8 cellular contexts compared by ENCODE assay signal in the genomic region with DNA sequence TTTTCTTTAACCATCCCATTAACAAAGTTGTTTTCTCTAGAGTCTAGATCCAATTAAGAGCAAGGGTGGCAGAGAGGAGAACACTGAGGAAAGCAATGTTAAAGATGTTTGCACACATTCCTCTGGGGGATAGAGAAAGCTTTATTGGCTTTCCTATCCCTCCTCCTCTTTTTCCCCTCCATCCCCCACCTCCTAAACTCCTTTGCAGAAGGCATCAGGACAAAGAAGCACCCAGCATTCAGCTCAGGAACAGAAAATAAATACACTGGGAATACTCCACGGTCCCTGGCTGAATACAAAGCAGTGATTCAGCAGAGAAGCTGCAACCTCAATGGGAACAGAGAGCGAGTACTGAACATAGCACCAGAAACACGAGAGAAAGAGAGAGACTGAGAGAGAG. TPM values are rescaled to one million over a fixed set of nuclear protein-coding genes. Genes with fewer than 3 reads are reported as not detected.
A peak's percentile ranks its signal among the peaks of the same experiment; 100 is the strongest.
DNase-seq lines count a peak whose midpoint lies in the region; ATAC-seq and TF ChIP-seq lines count a peak whose summit lies in the region.
"Had no signal": no experiment of that assay in that cellular context is flagged by ENCODE, and none has a peak within 500 bp of the region (broad histone marks: within the 10 kb centered on the region; RNA-seq: fewer than 3 reads in every experiment).

No MANE protein-coding gene starts in this region.

- peaks cover 9% of the 10 kb centered on the region; the same call in 1 of the 2 replicates for H3K4me1 ChIP-seq in GM23338 (ENCODE audit: insufficient read depth)

- no peaks in the 10 kb centered on the region for H3K79me2 ChIP-seq in GM23338 (replicated peaks; ENCODE audit: insufficient read depth)

- no peaks in the 10 kb centered on the region for H3K27me3 ChIP-seq in GM23338 (ENCODE audit: insufficient read depth)

- H3K4me3 Mint-ChIP-seq in GM23338 (no peak overlapping the region), glutamatergic neuron (ENCODE audit: unreplicated experiment) (peak overlapping the region; percentile 81), progenitor cell of endocrine pancreas (ENCODE audit: low read depth) (peak overlapping the region; percentile 2)
- H3K4me3 Mint-ChIP-seq: activated naive CD4-positive, alpha-beta T cell treated with anti-CD3 and anti-CD28 coated beads for 36 hours had no signal

- no peaks in the 10 kb centered on the region for H3K27me3 Mint-ChIP-seq in GM23338 (ENCODE audit: insufficient read depth, low read depth, poor library complexity)
- H3K27me3 Mint-ChIP-seq in glutamatergic neuron (ENCODE audit: unreplicated experiment), result peaks cover 1% of the 10 kb centered on the region
- no peaks in the 10 kb centered on the region for H3K27me3 Mint-ChIP-seq in progenitor cell of endocrine pancreas

- no peaks in the 10 kb centered on the region for H3F3A ChIP-seq in GM23338 (replicated peaks; ENCODE audit: low read depth)

- no peak overlapping the region for H3K27ac ChIP-seq in GM23338 (ENCODE audit: low read depth)

- ATAC-seq in GM23338 (peak; percentile 72), SK-N-SH treated with all-trans-retinoic acid at 6 μM for 48 hours (no peak), GM21619 (IDR thresholded peaks at IDR 0.05; ENCODE audit: unreplicated experiment) (no peak)

- peak overlapping the region; percentile 19; the same call in 1 of the 2 replicates for H2AFZ ChIP-seq in GM23338

- H4K20me1 ChIP-seq in GM23338 (replicated peaks; ENCODE audit: insufficient read depth), result no peaks in the 10 kb centered on the region

- no peaks in the 10 kb centered on the region for H3K9me3 Mint-ChIP-seq in GM23338
- no peaks in the 10 kb centered on the region for H3K9me3 Mint-ChIP-seq in glutamatergic neuron (ENCODE audit: unreplicated experiment)
- peaks cover 7% of the 10 kb centered on the region for H3K9me3 Mint-ChIP-seq in progenitor cell of endocrine pancreas (ENCODE audit: low read depth)

- no peak overlapping the region for H3K4me3 ChIP-seq in GM23338

- H3K27ac Mint-ChIP-seq in GM23338, result peak overlapping the region; percentile 19; the same call in 1 of the 2 replicates
- H3K27ac Mint-ChIP-seq in glutamatergic neuron (ENCODE audit: unreplicated experiment), result peak overlapping the region; percentile 82
- H3K27ac Mint-ChIP-seq in progenitor cell of endocrine pancreas, result peak overlapping the region; percentile 57
- H3K27ac Mint-ChIP-seq: activated naive CD4-positive, alpha-beta T cell treated with anti-CD3 and anti-CD28 coated beads for 36 hours had no signal

- TF ChIP-seq CTCF in GM23338 (conservative IDR thresholded peaks at IDR 0.05; ENCODE audit: low read depth in 2 of 2) (no peak), glutamatergic neuron (IDR thresholded peaks at IDR 0.05; ENCODE audit: partially characterized antibody, unreplicated experiment) (no peak), progenitor cell of endocrine pancreas (IDR thresholded peaks at IDR 0.05; ENCODE audit: unreplicated experiment) (no peak)

- peaks cover 9% of the 10 kb centered on the region for H3K4me1 Mint-ChIP-seq in GM23338
- peaks cover 19% of the 10 kb centered on the region for H3K4me1 Mint-ChIP-seq in glutamatergic neuron (ENCODE audit: low read depth, unreplicated experiment)
- peaks cover 24% of the 10 kb centered on the region for H3K4me1 Mint-ChIP-seq in progenitor cell of endocrine pancreas (ENCODE audit: low read depth)

- peak; percentile 29 for DNase-seq in GM23338 (ENCODE audit: low spot score)
- peak; percentile 93 for DNase-seq in NCI-H69 (lab: John Stamatoyannopoulos, UW)
- no peak for DNase-seq in glutamatergic neuron
- no peak for DNase-seq in progenitor cell of endocrine pancreas (ENCODE audit: low spot score, unreplicated experiment)
- DNase-seq in NOMO-1 (lab: John Stamatoyannopoulos, UW; ENCODE audit: unreplicated experiment in 2 of 2), result no peak
- DNase-seq: activated naive CD4-positive, alpha-beta T cell treated with anti-CD3 and anti-CD28 coated beads for 36 hours had no signal

- peaks cover 8% of the 10 kb centered on the region; the same call in 1 of the 2 replicates for H3K36me3 ChIP-seq in GM23338 (ENCODE audit: insufficient read depth)

- H3K36me3 Mint-ChIP-seq in GM23338 (ENCODE audit: low read depth), result no peaks in the 10 kb centered on the region
- H3K36me3 Mint-ChIP-seq in glutamatergic neuron (ENCODE audit: unreplicated experiment), result no peaks in the 10 kb centered on the region
- H3K36me3 Mint-ChIP-seq in progenitor cell of endocrine pancreas (ENCODE audit: insufficient read depth), result peaks cover 1% of the 10 kb centered on the region

- 0 out of 2 replicates have a peak overlapping the region, but pooled peaks have one; percentile 4 for H3K4me2 ChIP-seq in GM23338

- H3K9me2 ChIP-seq in GM23338 (ENCODE audit: insufficient read depth), result no peaks in the 10 kb centered on the region

TF ChIP-seq in GM23338, 12 proteins besides CTCF, POLR2A, EP300 and RAD21 (continues in another document):
- no peak for TF ChIP-seq EZH2 (IDR thresholded peaks at IDR 0.05; ENCODE audit: low read depth, unreplicated experiment)
- TF ChIP-seq CREB1 (CRISPR knock-in tag; IDR thresholded peaks at IDR 0.05; ENCODE audit: low read depth), result no peak
- TF ChIP-seq NANOG (IDR thresholded peaks at IDR 0.05; ENCODE audit: borderline replicate concordance), result no peak
- TF ChIP-seq, protein P1, sequence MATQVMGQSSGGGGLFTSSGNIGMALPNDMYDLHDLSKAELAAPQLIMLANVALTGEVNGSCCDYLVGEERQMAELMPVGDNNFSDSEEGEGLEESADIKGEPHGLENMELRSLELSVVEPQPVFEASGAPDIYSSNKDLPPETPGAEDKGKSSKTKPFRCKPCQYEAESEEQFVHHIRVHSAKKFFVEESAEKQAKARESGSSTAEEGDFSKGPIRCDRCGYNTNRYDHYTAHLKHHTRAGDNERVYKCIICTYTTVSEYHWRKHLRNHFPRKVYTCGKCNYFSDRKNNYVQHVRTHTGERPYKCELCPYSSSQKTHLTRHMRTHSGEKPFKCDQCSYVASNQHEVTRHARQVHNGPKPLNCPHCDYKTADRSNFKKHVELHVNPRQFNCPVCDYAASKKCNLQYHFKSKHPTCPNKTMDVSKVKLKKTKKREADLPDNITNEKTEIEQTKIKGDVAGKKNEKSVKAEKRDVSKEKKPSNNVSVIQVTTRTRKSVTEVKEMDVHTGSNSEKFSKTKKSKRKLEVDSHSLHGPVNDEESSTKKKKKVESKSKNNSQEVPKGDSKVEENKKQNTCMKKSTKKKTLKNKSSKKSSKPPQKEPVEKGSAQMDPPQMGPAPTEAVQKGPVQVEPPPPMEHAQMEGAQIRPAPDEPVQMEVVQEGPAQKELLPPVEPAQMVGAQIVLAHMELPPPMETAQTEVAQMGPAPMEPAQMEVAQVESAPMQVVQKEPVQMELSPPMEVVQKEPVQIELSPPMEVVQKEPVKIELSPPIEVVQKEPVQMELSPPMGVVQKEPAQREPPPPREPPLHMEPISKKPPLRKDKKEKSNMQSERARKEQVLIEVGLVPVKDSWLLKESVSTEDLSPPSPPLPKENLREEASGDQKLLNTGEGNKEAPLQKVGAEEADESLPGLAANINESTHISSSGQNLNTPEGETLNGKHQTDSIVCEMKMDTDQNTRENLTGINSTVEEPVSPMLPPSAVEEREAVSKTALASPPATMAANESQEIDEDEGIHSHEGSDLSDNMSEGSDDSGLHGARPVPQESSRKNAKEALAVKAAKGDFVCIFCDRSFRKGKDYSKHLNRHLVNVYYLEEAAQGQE (IDR thresholded peaks at IDR 0.05; ENCODE audit: unreplicated experiment), result no peak

TF ChIP-seq in SK-N-SH treated with all-trans-retinoic acid at 6 μM for 48 hours, 23 proteins besides CTCF, POLR2A, EP300 and RAD21 (continues in another document):
- TF ChIP-seq PPARA (CRISPR knock-in tag; IDR thresholded peaks at IDR 0.05; ENCODE audit: borderline replicate concordance), result no peak
- no peak for TF ChIP-seq GLIS3 (CRISPR knock-in tag; IDR thresholded peaks at IDR 0.05)
- no peak for TF ChIP-seq ZFP3 (CRISPR knock-in tag; IDR thresholded peaks at IDR 0.05)
- TF ChIP-seq ARNTL (CRISPR knock-in tag; IDR thresholded peaks at IDR 0.05; ENCODE audit: borderline replicate concordance, low read depth), result no peak
- TF ChIP-seq, protein P2, sequence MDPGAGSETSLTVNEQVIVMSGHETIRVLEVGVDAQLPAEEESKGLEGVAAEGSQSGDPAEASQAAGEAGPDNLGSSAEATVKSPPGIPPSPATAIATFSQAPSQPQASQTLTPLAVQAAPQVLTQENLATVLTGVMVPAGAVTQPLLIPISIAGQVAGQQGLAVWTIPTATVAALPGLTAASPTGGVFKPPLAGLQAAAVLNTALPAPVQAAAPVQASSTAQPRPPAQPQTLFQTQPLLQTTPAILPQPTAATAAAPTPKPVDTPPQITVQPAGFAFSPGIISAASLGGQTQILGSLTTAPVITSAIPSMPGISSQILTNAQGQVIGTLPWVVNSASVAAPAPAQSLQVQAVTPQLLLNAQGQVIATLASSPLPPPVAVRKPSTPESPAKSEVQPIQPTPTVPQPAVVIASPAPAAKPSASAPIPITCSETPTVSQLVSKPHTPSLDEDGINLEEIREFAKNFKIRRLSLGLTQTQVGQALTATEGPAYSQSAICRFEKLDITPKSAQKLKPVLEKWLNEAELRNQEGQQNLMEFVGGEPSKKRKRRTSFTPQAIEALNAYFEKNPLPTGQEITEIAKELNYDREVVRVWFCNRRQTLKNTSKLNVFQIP (CRISPR knock-in tag; IDR thresholded peaks at IDR 0.05; ENCODE audit: borderline replicate concordance, low read depth), result no peak
- no peak for TF ChIP-seq RARB (CRISPR knock-in tag; IDR thresholded peaks at IDR 0.05)
- TF ChIP-seq ZFP30 (CRISPR knock-in tag; IDR thresholded peaks at IDR 0.05), result no peak
- TF ChIP-seq, protein P3, sequence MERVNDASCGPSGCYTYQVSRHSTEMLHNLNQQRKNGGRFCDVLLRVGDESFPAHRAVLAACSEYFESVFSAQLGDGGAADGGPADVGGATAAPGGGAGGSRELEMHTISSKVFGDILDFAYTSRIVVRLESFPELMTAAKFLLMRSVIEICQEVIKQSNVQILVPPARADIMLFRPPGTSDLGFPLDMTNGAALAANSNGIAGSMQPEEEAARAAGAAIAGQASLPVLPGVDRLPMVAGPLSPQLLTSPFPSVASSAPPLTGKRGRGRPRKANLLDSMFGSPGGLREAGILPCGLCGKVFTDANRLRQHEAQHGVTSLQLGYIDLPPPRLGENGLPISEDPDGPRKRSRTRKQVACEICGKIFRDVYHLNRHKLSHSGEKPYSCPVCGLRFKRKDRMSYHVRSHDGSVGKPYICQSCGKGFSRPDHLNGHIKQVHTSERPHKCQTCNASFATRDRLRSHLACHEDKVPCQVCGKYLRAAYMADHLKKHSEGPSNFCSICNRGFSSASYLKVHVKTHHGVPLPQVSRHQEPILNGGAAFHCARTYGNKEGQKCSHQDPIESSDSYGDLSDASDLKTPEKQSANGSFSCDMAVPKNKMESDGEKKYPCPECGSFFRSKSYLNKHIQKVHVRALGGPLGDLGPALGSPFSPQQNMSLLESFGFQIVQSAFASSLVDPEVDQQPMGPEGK (CRISPR knock-in tag; IDR thresholded peaks at IDR 0.05; ENCODE audit: borderline replicate concordance), result no peak
- no peak for TF ChIP-seq SNAI2 (CRISPR knock-in tag; IDR thresholded peaks at IDR 0.05)

RNA-seq across cellular contexts. Expression of a gene that starts 21.9 kb away (rescaled TPM):
- total RNA-seq in GM23338 (2014; rRNA removed; shearing (Covaris generic)), result 1.6 and 2.0 TPM in 2 replicates
- 1.4 and 2.9 TPM in 2 replicates for polyA plus RNA-seq in GM23338 (2016; fragmentation: Nextera tagmentation; extraction: Ambion mirVana)
- total RNA-seq in glutamatergic neuron (ENCODE audit: unreplicated experiment) (67.1 TPM), progenitor cell of endocrine pancreas (20.7 and 23.4 TPM in 2 replicates)
- total RNA-seq: activated naive CD4-positive, alpha-beta T cell treated with anti-CD3 and anti-CD28 coated beads for 36 hours had no signal

Comparison
In these comparisons a context has a peak if more than half of its experiments do, and no peak if none do; other contexts are left out.
1. DNase-seq: peak in GM23338 (single experiment) and NCI-H69 (single experiment); none in glutamatergic neuron (single experiment), progenitor cell of endocrine pancreas (single experiment) and NOMO-1 (0 of 2).
2. H3K27ac Mint-ChIP-seq: peak in every context shown above with its lines; median percentile 82 in glutamatergic neuron; 57 in progenitor cell of endocrine pancreas; 19 in GM23338.